7 cellular contexts compared by ENCODE assay signal in genomic region chr3:156305672-156306071, GRCh38.
"Had no signal": no experiment of that assay in that cellular context is flagged by ENCODE, and none has a peak within 500 bp of the region (broad histone marks: within the 10 kb centered on the region; RNA-seq: fewer than 3 reads in every experiment).

No MANE protein-coding gene starts in this region.

- ATAC-seq: GM23338 had no signal

- DNase-seq: H9, HCEC 1CT, KBM-7 had no signal

- H3K4me3 ChIP-seq: GM23338 had no signal

- FAIRE-seq: H1, H54 had no signal

- H3K4me2 ChIP-seq: GM23338 had no signal

- H2AFZ ChIP-seq: GM23338 had no signal

- H3K27ac ChIP-seq: HL-60 had no signal
